In genomic region chr1:226428348-226429050, GRCh38 we compare ENCODE assay signal across 17 cellular contexts. TPM values are rescaled to one million over a fixed set of nuclear protein-coding genes. Genes with fewer than 3 reads are reported as not detected.
DNase-seq lines count a peak whose midpoint lies in the region; ATAC-seq and TF ChIP-seq lines count a peak whose summit lies in the region.
"Had no signal": no experiment of that assay in that cellular context is flagged by ENCODE, and none has a peak within 500 bp of the region (broad histone marks: within the 10 kb centered on the region; RNA-seq: fewer than 3 reads in every experiment).

No MANE protein-coding gene starts in this region.

- H3K36me3 ChIP-seq in HEK293 (ENCODE audit: control insufficient read depth in 2 of 2, insufficient read depth in 1 of 2, low read length in 2 of 2) = no peaks in the 10 kb centered on the region
- no peaks in the 10 kb centered on the region for H3K36me3 ChIP-seq in mesendoderm (ENCODE audit: control insufficient read depth, insufficient read depth, low read length)
- H3K36me3 ChIP-seq: heart right ventricle, spleen, thyroid gland had no signal

- no peak overlapping the region for H3K23ac ChIP-seq in mesendoderm (ENCODE audit: low read length)

- WGBS in mesendoderm (ENCODE audit: extremely low coverage, insufficient coverage, low lambda C conversion rate) = no CpG with 5 or more reads among the region's 10 CpGs

- no peaks in the 10 kb centered on the region for H3K79me1 ChIP-seq in mesendoderm (ENCODE audit: low read length)

- H3K4me1 ChIP-seq in HEK293 (ENCODE audit: control insufficient read depth, insufficient read depth, low read length) (peaks cover 3% of the 10 kb centered on the region), mesendoderm (ENCODE audit: control insufficient read depth, low read depth, low read length) (no peaks in the 10 kb centered on the region)

- no peaks in the 10 kb centered on the region for H3K9me3 Mint-ChIP-seq in activated naive CD4-positive, alpha-beta T cell treated with anti-CD3 and anti-CD28 coated beads, Interleukin-2, amount 50 U/mL, for 72 hours
- H3K9me3 Mint-ChIP-seq: natural killer cell had no signal

- H3K27me3 ChIP-seq in mesendoderm (ENCODE audit: insufficient read depth, low read length, poor library complexity) = no peaks in the 10 kb centered on the region
- H3K27me3 ChIP-seq: spleen, thyroid gland had no signal

- POLR2A ChIA-PET in HEK293 (lab: Yijun Ruan, JAX) = interaction anchor here (0.7 kb wide), 1 partner anchor 120 kb away, joined by 4 read pairs; no protein-coding TSS in a partner anchor

- H3K79me2 ChIP-seq in mesendoderm (ENCODE audit: control insufficient read depth, insufficient read depth, low read length) = no peaks in the 10 kb centered on the region

- H4K8ac ChIP-seq in mesendoderm (ENCODE audit: low read depth, low read length) = no peak overlapping the region

- H3K18ac ChIP-seq in mesendoderm (ENCODE audit: low read length) = no peak overlapping the region

- peak; percentile 99 for DNase-seq in DMS79 (lab: John Stamatoyannopoulos, UW)
- peak; percentile 30 to 65 for DNase-seq in NCI-H526 (lab: John Stamatoyannopoulos, UW)
- DNase-seq in mesendoderm = no peak
- DNase-seq in activated naive CD4-positive, alpha-beta T cell treated with anti-CD3 and anti-CD28 coated beads, Interleukin-2, amount 50 U/mL, for 72 hours (ENCODE audit: low spot score in 2 of 2) = no peak
- DNase-seq: cerebellar nuclear complex, heart right ventricle, mammary epithelial cell, natural killer cell, NCI-H2029 treated with DMSO at 0.1 percent for 48 hours, psoas muscle, spleen, T-helper 9 cell, thyroid gland had no signal

- CTCF ChIA-PET in HEK293 (lab: Yijun Ruan, JAX) = interaction anchor here (0.9 to 1.3 kb wide), 3 partner anchors 11 to 141 kb away, joined by 3 to 7 read pairs (median 3); no protein-coding TSS in a partner anchor

- H2BK5ac ChIP-seq in mesendoderm (ENCODE audit: low read length) = no peak overlapping the region

- no peak overlapping the region for H2BK120ac ChIP-seq in mesendoderm (ENCODE audit: low read depth, low read length)

- no peaks in the 10 kb centered on the region for H3K9me3 ChIP-seq in HEK293 (ENCODE audit: control insufficient read depth, insufficient read depth, low read depth, low read length)
- H3K9me3 ChIP-seq: heart right ventricle, psoas muscle, spleen, thyroid gland had no signal

- no peak overlapping the region for H3K56ac ChIP-seq in mesendoderm (ENCODE audit: low read length)

- ATAC-seq in GM19328 (IDR thresholded peaks at IDR 0.05; ENCODE audit: unreplicated experiment) (no peak), HG03097 (IDR thresholded peaks at IDR 0.05; ENCODE audit: low FRiP score, unreplicated experiment) (no peak)
- ATAC-seq in activated naive CD4-positive, alpha-beta T cell treated with anti-CD3 and anti-CD28 coated beads, Interleukin-2, amount 50 U/mL, for 72 hours = no peak
- ATAC-seq: activated CD4-positive, CD25-positive, alpha-beta regulatory T cell treated with anti-CD3 and anti-CD28 coated beads, Interleukin-2, amount 50 U/mL, for 24 hours; natural killer cell; psoas muscle had no signal

- H3K36me3 Mint-ChIP-seq in activated naive CD4-positive, alpha-beta T cell treated with anti-CD3 and anti-CD28 coated beads, Interleukin-2, amount 50 U/mL, for 72 hours = no peaks in the 10 kb centered on the region
- H3K36me3 Mint-ChIP-seq: natural killer cell had no signal

- H3K9ac ChIP-seq in mesendoderm (ENCODE audit: low read length) = peak overlapping the region; percentile 4

- no peak overlapping the region for H2BK15ac ChIP-seq in mesendoderm (replicated peaks; ENCODE audit: low read depth)

- TF ChIP-seq CTCF in HEK293 (tag by site-specific recombination; IDR thresholded peaks at IDR 0.05) = no peak

- no peak overlapping the region for H4K5ac ChIP-seq in mesendoderm (ENCODE audit: low read length)

- H3K4me3 ChIP-seq in HEK293 (ENCODE audit: low read depth, low read length) (no peak overlapping the region), mesendoderm (ENCODE audit: low read length) (no peak overlapping the region)
- H3K4me3 ChIP-seq: heart right ventricle, psoas muscle, spleen, thyroid gland had no signal

- no peak overlapping the region for H3K4ac ChIP-seq in mesendoderm (ENCODE audit: low read depth, low read length)

- H3K4me2 ChIP-seq in mesendoderm (ENCODE audit: low read length) = no peak overlapping the region

- H2AK5ac ChIP-seq in mesendoderm (ENCODE audit: low read length) = no peak overlapping the region

- no peak overlapping the region for H3K27ac Mint-ChIP-seq in activated naive CD4-positive, alpha-beta T cell treated with anti-CD3 and anti-CD28 coated beads, Interleukin-2, amount 50 U/mL, for 72 hours
- H3K27ac Mint-ChIP-seq: natural killer cell had no signal

- no peak overlapping the region for H3K27ac ChIP-seq in HEK293 (ENCODE audit: extremely low read depth, low read depth, low read length)
- no peak overlapping the region for H3K27ac ChIP-seq in mesendoderm (ENCODE audit: low read depth, low read length)
- H3K27ac ChIP-seq: heart right ventricle, psoas muscle, spleen, thyroid gland had no signal

TF ChIP-seq in HEK293, 187 proteins besides CTCF, POLR2A, EP300 and RAD21 (continues in another document):
- TF ChIP-seq, protein P1, sequence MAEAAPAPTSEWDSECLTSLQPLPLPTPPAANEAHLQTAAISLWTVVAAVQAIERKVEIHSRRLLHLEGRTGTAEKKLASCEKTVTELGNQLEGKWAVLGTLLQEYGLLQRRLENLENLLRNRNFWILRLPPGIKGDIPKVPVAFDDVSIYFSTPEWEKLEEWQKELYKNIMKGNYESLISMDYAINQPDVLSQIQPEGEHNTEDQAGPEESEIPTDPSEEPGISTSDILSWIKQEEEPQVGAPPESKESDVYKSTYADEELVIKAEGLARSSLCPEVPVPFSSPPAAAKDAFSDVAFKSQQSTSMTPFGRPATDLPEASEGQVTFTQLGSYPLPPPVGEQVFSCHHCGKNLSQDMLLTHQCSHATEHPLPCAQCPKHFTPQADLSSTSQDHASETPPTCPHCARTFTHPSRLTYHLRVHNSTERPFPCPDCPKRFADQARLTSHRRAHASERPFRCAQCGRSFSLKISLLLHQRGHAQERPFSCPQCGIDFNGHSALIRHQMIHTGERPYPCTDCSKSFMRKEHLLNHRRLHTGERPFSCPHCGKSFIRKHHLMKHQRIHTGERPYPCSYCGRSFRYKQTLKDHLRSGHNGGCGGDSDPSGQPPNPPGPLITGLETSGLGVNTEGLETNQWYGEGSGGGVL (tag by site-specific recombination; IDR thresholded peaks at IDR 0.05) = no peak
- TF ChIP-seq, protein P2, sequence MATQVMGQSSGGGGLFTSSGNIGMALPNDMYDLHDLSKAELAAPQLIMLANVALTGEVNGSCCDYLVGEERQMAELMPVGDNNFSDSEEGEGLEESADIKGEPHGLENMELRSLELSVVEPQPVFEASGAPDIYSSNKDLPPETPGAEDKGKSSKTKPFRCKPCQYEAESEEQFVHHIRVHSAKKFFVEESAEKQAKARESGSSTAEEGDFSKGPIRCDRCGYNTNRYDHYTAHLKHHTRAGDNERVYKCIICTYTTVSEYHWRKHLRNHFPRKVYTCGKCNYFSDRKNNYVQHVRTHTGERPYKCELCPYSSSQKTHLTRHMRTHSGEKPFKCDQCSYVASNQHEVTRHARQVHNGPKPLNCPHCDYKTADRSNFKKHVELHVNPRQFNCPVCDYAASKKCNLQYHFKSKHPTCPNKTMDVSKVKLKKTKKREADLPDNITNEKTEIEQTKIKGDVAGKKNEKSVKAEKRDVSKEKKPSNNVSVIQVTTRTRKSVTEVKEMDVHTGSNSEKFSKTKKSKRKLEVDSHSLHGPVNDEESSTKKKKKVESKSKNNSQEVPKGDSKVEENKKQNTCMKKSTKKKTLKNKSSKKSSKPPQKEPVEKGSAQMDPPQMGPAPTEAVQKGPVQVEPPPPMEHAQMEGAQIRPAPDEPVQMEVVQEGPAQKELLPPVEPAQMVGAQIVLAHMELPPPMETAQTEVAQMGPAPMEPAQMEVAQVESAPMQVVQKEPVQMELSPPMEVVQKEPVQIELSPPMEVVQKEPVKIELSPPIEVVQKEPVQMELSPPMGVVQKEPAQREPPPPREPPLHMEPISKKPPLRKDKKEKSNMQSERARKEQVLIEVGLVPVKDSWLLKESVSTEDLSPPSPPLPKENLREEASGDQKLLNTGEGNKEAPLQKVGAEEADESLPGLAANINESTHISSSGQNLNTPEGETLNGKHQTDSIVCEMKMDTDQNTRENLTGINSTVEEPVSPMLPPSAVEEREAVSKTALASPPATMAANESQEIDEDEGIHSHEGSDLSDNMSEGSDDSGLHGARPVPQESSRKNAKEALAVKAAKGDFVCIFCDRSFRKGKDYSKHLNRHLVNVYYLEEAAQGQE (tag by site-specific recombination; IDR thresholded peaks at IDR 0.05) = no peak
- TF ChIP-seq, protein P3, sequence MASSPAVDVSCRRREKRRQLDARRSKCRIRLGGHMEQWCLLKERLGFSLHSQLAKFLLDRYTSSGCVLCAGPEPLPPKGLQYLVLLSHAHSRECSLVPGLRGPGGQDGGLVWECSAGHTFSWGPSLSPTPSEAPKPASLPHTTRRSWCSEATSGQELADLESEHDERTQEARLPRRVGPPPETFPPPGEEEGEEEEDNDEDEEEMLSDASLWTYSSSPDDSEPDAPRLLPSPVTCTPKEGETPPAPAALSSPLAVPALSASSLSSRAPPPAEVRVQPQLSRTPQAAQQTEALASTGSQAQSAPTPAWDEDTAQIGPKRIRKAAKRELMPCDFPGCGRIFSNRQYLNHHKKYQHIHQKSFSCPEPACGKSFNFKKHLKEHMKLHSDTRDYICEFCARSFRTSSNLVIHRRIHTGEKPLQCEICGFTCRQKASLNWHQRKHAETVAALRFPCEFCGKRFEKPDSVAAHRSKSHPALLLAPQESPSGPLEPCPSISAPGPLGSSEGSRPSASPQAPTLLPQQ (tag by site-specific recombination; IDR thresholded peaks at IDR 0.05) = no peak
- no peak for TF ChIP-seq ZXDB (tag by site-specific recombination; IDR thresholded peaks at IDR 0.05)
- TF ChIP-seq ZNF785 (tag by site-specific recombination; IDR thresholded peaks at IDR 0.05) = no peak
- no peak for TF ChIP-seq SP7 (tag by site-specific recombination; IDR thresholded peaks at IDR 0.05)

RNA-seq across cellular contexts. Expression of gene PARP1, which starts 20.6 kb away (rescaled TPM):
- 277 TPM for polyA plus RNA-seq in mesendoderm (2013, experiment 1 of 2)
- 282 TPM for polyA plus RNA-seq in mesendoderm (2013, experiment 2 of 2)
- 100 to 1,000 TPM; 176 to 234 TPM for total RNA-seq in activated naive CD4-positive, alpha-beta T cell treated with anti-CD3 and anti-CD28 coated beads, Interleukin-2, amount 50 U/mL, for 72 hours

Comparison
In these comparisons a context has a peak if more than half of its experiments do, and no peak if none do; other contexts are left out.
1. DNase-seq: peak in DMS79 (single experiment) and NCI-H526 (2 of 2); none in mesendoderm (single experiment) and activated naive CD4-positive, alpha-beta T cell treated with anti-CD3 and anti-CD28 coated beads, Interleukin-2, amount 50 U/mL, for 72 hours (0 of 2).